In the genomic region with DNA sequence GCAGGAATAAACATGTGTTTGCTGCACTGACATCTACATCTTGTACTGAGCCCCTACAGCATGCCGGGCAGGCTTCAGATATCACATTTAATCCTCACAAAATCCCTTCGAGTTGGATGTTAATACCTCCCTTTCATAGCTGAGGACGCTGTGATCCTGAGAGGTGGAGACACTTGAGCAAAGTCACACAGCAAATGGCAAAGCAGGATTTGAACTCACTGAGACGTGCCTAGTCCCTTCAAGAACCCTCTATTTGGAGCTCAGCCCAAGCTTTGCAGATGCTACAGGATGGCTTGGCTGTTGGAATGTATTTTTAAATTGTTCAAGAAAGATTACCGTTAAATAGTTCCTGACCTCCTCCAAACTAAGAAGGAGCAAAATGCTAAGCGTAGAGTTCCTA, we compare ENCODE assay signal across 24 cellular contexts.
"Had no signal": no experiment of that assay in that cellular context is flagged by ENCODE, and none has a peak within 500 bp of the region (broad histone marks: within the 10 kb centered on the region; RNA-seq: fewer than 3 reads in every experiment).

No MANE protein-coding gene starts in this region.

- ATAC-seq: left colon; left lung; naive thymus-derived CD4-positive, alpha-beta T cell; natural killer cell treated with Interleukin-12 subunit alpha and Interleukin-12 subunit beta and Interleukin-15 and Interleukin-18, amount 100 ng/mL, for 72 hours; pancreas; right cardiac atrium; sciatic nerve; stimulated activated memory B cell treated with anti-CD40 and anti-IgM and Interleukin-4, amounts not matched to agents 10 μg/mL and 1 μg/mL and 100 μg/mL, for 72 hours; stimulated activated naive CD8-positive, alpha-beta T cell treated with anti-CD3 and anti-CD28 coated beads, Interleukin-15, amount 100 ng/mL, for 72 hours had no signal

- H3K36me3 ChIP-seq: left lung, pancreas, prostate gland, thyroid gland, transverse colon, upper lobe of left lung, vagina had no signal

- H3K4me1 ChIP-seq: testis, thyroid gland, vagina had no signal

- H3K9me3 ChIP-seq: left lung, pancreas, prostate gland, testis, thyroid gland, transverse colon, upper lobe of left lung, vagina had no signal

- H3K4me3 ChIP-seq: left lung, lung, pancreas, prostate gland, skin epidermis, testis, thyroid gland, transverse colon, upper lobe of left lung, vagina had no signal

- DNase-seq: hippocampal formation; left colon; left lung; mesendoderm; naive thymus-derived CD4-positive, alpha-beta T cell; nucleus accumbens; retina; right cardiac atrium; stimulated activated CD4-positive, alpha-beta T cell treated with anti-CD3 and anti-CD28 coated beads, Interleukin-4, amount 100 ng/mL, for 4 hours; stimulated activated CD8-positive, alpha-beta memory T cell treated with anti-CD3 and anti-CD28 coated beads, Interleukin-4, amount 100 ng/mL, for 48 hours; stimulated activated naive CD4-positive, alpha-beta T cell treated with Interleukin-2 at 50 U/mL for 16 hours; stimulated activated naive CD8-positive, alpha-beta T cell treated with anti-CD3 and anti-CD28 coated beads, Interleukin-15, amount 100 ng/mL, for 72 hours; testis; thyroid gland; transverse colon; upper lobe of left lung had no signal

- H3K27ac ChIP-seq: left lung, pancreas, prostate gland, skin epidermis, testis, thyroid gland, transverse colon, upper lobe of left lung, vagina had no signal

- H3K27me3 ChIP-seq: left lung, pancreas, testis, thyroid gland, transverse colon, upper lobe of left lung, vagina had no signal
